ENCODE assay signal across 8 cellular contexts in genomic region chr1:70205437-70206118, GRCh38. TPM values are rescaled to one million over a fixed set of nuclear protein-coding genes. Genes with fewer than 3 reads are reported as not detected.
A peak's percentile ranks its signal among the peaks of the same experiment; 100 is the strongest.
DNase-seq lines count a peak whose midpoint lies in the region; ATAC-seq and TF ChIP-seq lines count a peak whose summit lies in the region.

LRRC40 (minus strand) TSS chr1:70205579; CDS start chr1:70205540, 39 bp downstream.

- no peaks in the 10 kb centered on the region for H3K36me3 ChIP-seq in prostate gland
- no peaks in the 10 kb centered on the region for H3K36me3 ChIP-seq in urinary bladder (ENCODE audit: insufficient read depth)

- TF ChIP-seq POLR2A in GM15510 (IDR thresholded peaks at IDR 0.05; ENCODE audit: borderline replicate concordance, extremely low read depth, insufficient read length) (peak; percentile 81), prostate gland (IDR thresholded peaks at IDR 0.05) (peak; percentile 71)

- H3K36me3 Mint-ChIP-seq in T-helper 17 cell (ENCODE audit: low read depth) = no peaks in the 10 kb centered on the region

- H3K27ac ChIP-seq in angular gyrus (ENCODE audit: low read depth, low read length) (peak within 1 kb of the TSS; percentile 62), prostate gland (peak within 1 kb of the TSS; percentile 82 to 84), urinary bladder (ENCODE audit: low read depth) (peak within 1 kb of the TSS; percentile 96)

- peak within 1 kb of the TSS; percentile 98 for H3K27ac Mint-ChIP-seq in T-helper 17 cell

- under 1% methylated on average over 46 of the region's 46 CpGs for WGBS in prostate gland
- under 1% methylated on average over 46 of the region's 46 CpGs for WGBS in urinary bladder

- H3K4me1 Mint-ChIP-seq in T-helper 17 cell = peaks cover 50% of the 10 kb centered on the region

- intact Hi-C loops in left ventricle myocardium superior (cut with micrococcal nuclease) (no loop called here), prostate gland (cut with DNase I) (loop anchor here (2.0 to 5.0 kb wide), 2 partner anchors 73 to 147 kb away; partner anchors contain the start of gene ANKRD13C)

- H3K4me3 ChIP-seq in prostate gland (peak within 1 kb of the TSS; percentile 59 to 91), urinary bladder (ENCODE audit: low read depth, low read length) (peak within 1 kb of the TSS; percentile 79)

- H3K27me3 ChIP-seq in prostate gland (replicated peaks; ENCODE audit: insufficient read depth) = no peaks in the 10 kb centered on the region

- TF ChIP-seq CTCF in prostate gland (IDR thresholded peaks at IDR 0.05) = no peak

- H3K27me3 Mint-ChIP-seq in T-helper 17 cell = no peaks in the 10 kb centered on the region

- no peaks in the 10 kb centered on the region for H3K9me3 ChIP-seq in T-helper 17 cell (ENCODE audit: control insufficient read depth, low read length, poor library complexity, severe bottlenecking)
- H3K9me3 ChIP-seq in prostate gland = no peaks in the 10 kb centered on the region

- no peaks in the 10 kb centered on the region for H3K4me1 ChIP-seq in prostate gland (replicated peaks)
- H3K4me1 ChIP-seq in urinary bladder (ENCODE audit: insufficient read depth) = no peaks in the 10 kb centered on the region

- ATAC-seq in HG02885 (IDR thresholded peaks at IDR 0.05; ENCODE audit: poor library complexity, unreplicated experiment) = peak; percentile 90
- peak; percentile 94 for ATAC-seq in T-helper 17 cell
- peak; percentile 99 for ATAC-seq in left ventricle myocardium superior

- DNase-seq in NCI-H1694 treated with DMSO at 0.1 percent for 48 hours (lab: John Stamatoyannopoulos, UW) (peak; percentile 94), T-helper 17 cell (peak; percentile 87 to 97 (median 87)), left ventricle myocardium superior (peak; percentile 97), prostate gland (ENCODE audit: low spot score) (peak; percentile 95)

- H3K4me3 Mint-ChIP-seq in T-helper 17 cell = peak within 1 kb of the TSS; percentile 96

RNA-seq across cellular contexts. Expression of gene LRRC40, which starts in this region (rescaled TPM):
- 10 to 100 TPM; 11.6 to 12.6 TPM for total RNA-seq in T-helper 17 cell
- total RNA-seq in left ventricle myocardium superior = 9.8 TPM
- 10 to 100 TPM; 10.7 to 18.6 TPM for total RNA-seq in prostate gland
- 41.7 TPM for total RNA-seq in urinary bladder
- polyA plus RNA-seq in urinary bladder = 9.8 TPM

Comparison
In these comparisons a context has a peak if more than half of its experiments do, and no peak if none do; other contexts are left out.
1. Peak in every context shown above with its lines: DNase-seq, ATAC-seq, H3K4me3 ChIP-seq and H3K27ac ChIP-seq.